11 cellular contexts compared by ENCODE assay signal in the genomic region with DNA sequence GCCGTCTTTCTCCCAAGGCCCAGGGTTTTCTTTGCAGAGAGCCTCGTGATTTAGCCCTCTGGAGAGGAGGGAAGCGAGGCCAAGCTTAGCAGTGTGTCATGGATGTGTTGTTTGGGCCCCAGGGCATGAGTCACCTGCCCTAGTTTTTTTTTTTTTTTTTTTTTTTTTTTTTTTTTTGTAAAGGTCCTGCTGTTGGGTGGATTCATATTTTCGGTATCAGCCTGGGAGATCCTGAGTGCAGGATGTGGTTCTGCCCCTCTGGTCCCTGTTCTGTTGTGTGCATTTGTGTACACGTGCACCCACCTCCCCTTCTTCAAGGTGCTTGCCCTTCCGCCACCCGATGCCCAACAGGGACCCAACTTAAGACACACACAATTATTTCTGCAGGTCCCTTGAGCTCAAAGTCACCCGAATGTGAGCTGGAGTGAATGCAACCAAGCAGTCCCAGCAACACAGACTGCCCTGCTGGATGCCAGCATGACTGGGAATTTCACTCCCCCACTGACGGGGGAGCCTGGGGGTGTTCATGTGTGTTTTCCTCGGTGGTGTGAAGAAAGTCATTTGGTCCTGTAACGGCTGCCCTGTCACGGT.
A peak's percentile ranks its signal among the peaks of the same experiment; 100 is the strongest.
DNase-seq lines count a peak whose midpoint lies in the region; ATAC-seq and FAIRE-seq lines count a peak whose summit lies in the region.
"Had no signal": no experiment of that assay in that cellular context is flagged by ENCODE, and none has a peak within 500 bp of the region (broad histone marks: within the 10 kb centered on the region; RNA-seq: fewer than 3 reads in every experiment).

No MANE protein-coding gene starts in this region.

- H3K4me1 ChIP-seq in small intestine (ENCODE audit: control insufficient read depth in 2 of 2, insufficient read depth in 1 of 2, low read depth in 1 of 2, low read length in 1 of 2) = no peaks in the 10 kb centered on the region

- peak; percentile 28 to 49 for ATAC-seq in activated CD4-positive, CD25-positive, alpha-beta regulatory T cell treated with anti-CD3 and anti-CD28 coated beads, Interleukin-2, amount 50 U/mL, for 24 hours
- ATAC-seq in HG03469 (IDR thresholded peaks at IDR 0.05; ENCODE audit: unreplicated experiment) = no peak
- ATAC-seq: left ventricle myocardium superior had no signal

- H3K4me3 ChIP-seq in small intestine (ENCODE audit: low read depth in 1 of 2, low read length in 2 of 2) = no peak overlapping the region

- H3K9me3 ChIP-seq in small intestine (ENCODE audit: control insufficient read depth, low read depth) = no peaks in the 10 kb centered on the region

- H3K27ac ChIP-seq in small intestine (ENCODE audit: low read depth in 1 of 2, low read length in 1 of 2) = no peak overlapping the region

- FAIRE-seq in small intestine (lab: Jason Lieb, UNC) = no peak
- FAIRE-seq: A204.1 had no signal

- 58 to 76% (median 59%) methylated on average over 12 of the region's 12 CpGs for WGBS in small intestine, 3 donors

- no peak for DNase-seq in activated CD4-positive, CD25-positive, alpha-beta regulatory T cell treated with anti-CD3 and anti-CD28 coated beads, Interleukin-2, amount 50 U/mL, for 72 hours
- DNase-seq in MV-4-11 (lab: John Stamatoyannopoulos, UW) (peak; percentile 29), amniotic epithelial cell (ENCODE audit: low read depth) (peak; percentile 30), small intestine (peak; percentile 4), SIG-M5 (lab: John Stamatoyannopoulos, UW) (no peak), NOMO-1 (lab: John Stamatoyannopoulos, UW; ENCODE audit: unreplicated experiment in 2 of 2) (no peak)
- DNase-seq: left ventricle myocardium superior, NCI-H2029 had no signal

- peaks cover 0 to 13% of the 10 kb centered on the region in 2 donors for H3K27me3 ChIP-seq in small intestine (ENCODE audit: control insufficient read depth in 2 of 2, insufficient read depth in 2 of 2, low read length in 2 of 2)

- no peaks in the 10 kb centered on the region for H3K36me3 ChIP-seq in small intestine (ENCODE audit: control insufficient read depth in 2 of 2, insufficient read depth in 2 of 2, low read length in 2 of 2)

Comparison
In these comparisons a context has a peak if more than half of its experiments do, and no peak if none do; other contexts are left out.
1. DNase-seq: peak in MV-4-11 (single experiment), amniotic epithelial cell (single experiment) and small intestine (single experiment); none in activated CD4-positive, CD25-positive, alpha-beta regulatory T cell treated with anti-CD3 and anti-CD28 coated beads, Interleukin-2, amount 50 U/mL, for 72 hours (single experiment), SIG-M5 (single experiment) and NOMO-1 (0 of 2).